In the genomic region with DNA sequence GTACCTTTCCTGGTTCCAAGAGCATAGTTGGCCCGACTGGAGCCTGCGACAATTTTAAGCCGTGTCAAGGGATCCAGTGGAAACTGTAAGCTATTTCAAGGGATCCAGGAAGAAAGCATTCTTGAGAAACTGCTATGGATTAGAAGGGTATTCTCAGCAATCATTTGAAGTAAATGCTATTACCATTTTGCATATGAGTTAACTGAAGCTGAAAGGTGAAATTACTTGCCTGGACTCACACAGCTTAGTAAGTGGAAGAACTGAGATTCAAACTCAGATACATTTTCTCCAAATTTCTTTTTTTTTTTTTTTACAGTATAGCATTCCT, we compare ENCODE assay signal across 8 cellular contexts. TPM values are rescaled to one million over a fixed set of nuclear protein-coding genes. Genes with fewer than 3 reads are reported as not detected.
DNase-seq lines count a peak whose midpoint lies in the region; ATAC-seq and TF ChIP-seq lines count a peak whose summit lies in the region.

No MANE protein-coding gene starts in this region.

- no peak for TF ChIP-seq CTCF in AG04449 (IDR thresholded peaks at IDR 0.05; ENCODE audit: insufficient read depth, low read length, missing control alignments)
- TF ChIP-seq CTCF in breast epithelium (IDR thresholded peaks at IDR 0.05), result no peak

- H3K9ac ChIP-seq in mucosa of stomach (ENCODE audit: low read length), result peak overlapping the region; percentile 78

- H3K4me3 ChIP-seq in AG04449 (ENCODE audit: low read depth, low read length) (peak overlapping the region; percentile 90), breast epithelium (peak overlapping the region; percentile 54 to 73 (median 71)), mucosa of stomach (ENCODE audit: low read length) (peak overlapping the region; percentile 88)

- POLR2A ChIA-PET in AG04449 (lab: Yijun Ruan, JAX), result interaction anchor here (0.6 to 0.8 kb wide), 2 partner anchors 23 to 150 kb away, joined by 3 to 4 read pairs; a partner anchor contains a TSS

- H3K27me3 ChIP-seq in breast epithelium, result no peaks in the 10 kb centered on the region
- no peaks in the 10 kb centered on the region for H3K27me3 ChIP-seq in mucosa of stomach (ENCODE audit: control insufficient read depth, insufficient read depth, low read length)

- H3K4me1 ChIP-seq in breast epithelium (no peaks in the 10 kb centered on the region), mucosa of stomach (ENCODE audit: control insufficient read depth, insufficient read depth, low read length) (no peaks in the 10 kb centered on the region)

- H3K9me3 ChIP-seq in breast epithelium (no peaks in the 10 kb centered on the region), mucosa of stomach (ENCODE audit: control insufficient read depth, low read length) (no peaks in the 10 kb centered on the region)

- CTCF ChIA-PET in AG04449 (lab: Yijun Ruan, JAX), result interaction anchor here (0.7 to 2.9 kb wide), 31 partner anchors 10 to 421 kb away, joined by 3 to 31 read pairs (median 5); a partner anchor contains a TSS

- no peaks in the 10 kb centered on the region for H3K36me3 ChIP-seq in breast epithelium
- H3K36me3 ChIP-seq in mucosa of stomach (ENCODE audit: control insufficient read depth, insufficient read depth, low read length), result no peaks in the 10 kb centered on the region

- TF ChIP-seq POLR2A in breast epithelium (IDR thresholded peaks at IDR 0.05), result no peak

- no peak for DNase-seq in AG04449 (ENCODE audit: low read depth, low spot score)
- DNase-seq in breast epithelium (ENCODE audit: low spot score in 2 of 2), result no peak
- DNase-seq in kidney tubule cell (ENCODE audit: low spot score), result no peak
- no peak for DNase-seq in putamen (ENCODE audit: low spot score)

- H3K27ac ChIP-seq in breast epithelium, result peak overlapping the region; percentile 79 to 87

- intact Hi-C loops in breast epithelium (cut with DNase I; ENCODE audit: low total_unique reads), result no loop called here

- peak; percentile 17 for ATAC-seq in HG03139 (IDR thresholded peaks at IDR 0.05; ENCODE audit: unreplicated experiment)
- ATAC-seq in GM21576 (IDR thresholded peaks at IDR 0.05; ENCODE audit: unreplicated experiment), result no peak
- no peak for ATAC-seq in GM21737 (IDR thresholded peaks at IDR 0.05; ENCODE audit: unreplicated experiment)

RNA-seq across cellular contexts. Expression of a gene that starts 0.6 kb away (rescaled TPM):
- 1 to 10 TPM; 4.0 to 8.2 (median 5.9) TPM for total RNA-seq in breast epithelium

RNA-seq across cellular contexts. Expression of a gene that starts 23.5 kb away (rescaled TPM):
- 10 to 100 TPM in 2 of 3 donors, 1 to 10 TPM in 1; 5.6 to 16.7 (median 11.5) TPM for total RNA-seq in breast epithelium

RNA-seq across cellular contexts. Expression of a gene that starts 54.9 kb away (rescaled TPM):
- 1 to 10 TPM; 2.2 to 4.8 (median 4.6) TPM for total RNA-seq in breast epithelium
